27 cellular contexts compared by ENCODE assay signal in the genomic region with DNA sequence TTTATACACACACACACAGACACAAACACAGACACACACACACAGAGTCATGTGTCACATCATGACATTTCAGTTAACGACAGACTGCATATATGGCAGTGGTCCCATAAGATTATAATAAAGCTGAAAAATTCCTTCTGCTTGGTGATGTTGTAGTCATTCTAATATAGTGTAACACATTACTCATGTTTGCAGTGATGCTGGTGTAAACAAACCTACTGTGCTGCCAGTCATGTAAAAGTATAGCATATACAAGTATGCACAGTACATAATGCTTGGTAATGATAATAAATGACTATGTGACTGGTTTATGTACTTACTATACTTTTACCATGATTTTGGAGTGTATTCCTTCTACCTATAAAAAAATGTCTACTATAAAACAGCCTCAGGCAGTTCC.
"Had no signal": no experiment of that assay in that cellular context is flagged by ENCODE, and none has a peak within 500 bp of the region (broad histone marks: within the 10 kb centered on the region; RNA-seq: fewer than 3 reads in every experiment).

No MANE protein-coding gene starts in this region.

- H3K36me3 ChIP-seq: left lung, prostate gland, spleen, vagina had no signal

- H3K27ac Mint-ChIP-seq: activated CD4-positive, alpha-beta memory T cell treated with anti-CD3 and anti-CD28 coated beads, Interleukin-2, amount 10 ng/mL, durations not matched to agents 7 days and 5 days; activated CD4-positive, alpha-beta T cell treated with anti-CD3 and anti-CD28 coated beads, Interleukin-2, amount 10 ng/mL, durations not matched to agents 24 days and 14 days; activated naive CD4-positive, alpha-beta T cell treated with anti-CD3 and anti-CD28 coated beads for 36 hours; activated naive CD8-positive, alpha-beta T cell treated with anti-CD3 and anti-CD28 coated beads, Interleukin-2, amount 10 ng/mL, durations not matched to agents 7 days and 5 days; activated T-cell treated with anti-CD3 and anti-CD28 coated beads, Interleukin-2, amount 50 U/mL, for 72 hours; brain; immature natural killer cell; mesothelial cell of epicardium; naive thymus-derived CD8-positive, alpha-beta T cell had no signal

- H3K27ac ChIP-seq: hepatocyte, left lung, prostate gland, spleen, testis, vagina had no signal

- H3K27me3 Mint-ChIP-seq: activated CD4-positive, alpha-beta memory T cell treated with anti-CD3 and anti-CD28 coated beads, Interleukin-2, amount 10 ng/mL, durations not matched to agents 7 days and 5 days; activated CD4-positive, alpha-beta T cell treated with anti-CD3 and anti-CD28 coated beads, Interleukin-2, amount 10 ng/mL, durations not matched to agents 24 days and 14 days; activated naive CD8-positive, alpha-beta T cell treated with anti-CD3 and anti-CD28 coated beads, Interleukin-2, amount 10 ng/mL, durations not matched to agents 7 days and 5 days; central memory CD8-positive, alpha-beta T cell; naive thymus-derived CD8-positive, alpha-beta T cell had no signal

- H3K4me3 Mint-ChIP-seq: activated CD4-positive, alpha-beta memory T cell treated with anti-CD3 and anti-CD28 coated beads, Interleukin-2, amount 10 ng/mL, durations not matched to agents 7 days and 5 days; activated CD4-positive, alpha-beta T cell treated with anti-CD3 and anti-CD28 coated beads, Interleukin-2, amount 10 ng/mL, durations not matched to agents 24 days and 14 days; activated naive CD4-positive, alpha-beta T cell treated with anti-CD3 and anti-CD28 coated beads for 36 hours; activated naive CD8-positive, alpha-beta T cell treated with anti-CD3 and anti-CD28 coated beads, Interleukin-2, amount 10 ng/mL, durations not matched to agents 7 days and 5 days; activated T-cell treated with anti-CD3 and anti-CD28 coated beads, Interleukin-2, amount 50 U/mL, for 72 hours; brain; central memory CD8-positive, alpha-beta T cell; immature natural killer cell; mesothelial cell of epicardium; naive thymus-derived CD8-positive, alpha-beta T cell had no signal

- DNase-seq: activated CD4-positive, alpha-beta memory T cell treated with anti-CD3 and anti-CD28 coated beads, Interleukin-2, amount 10 ng/mL, durations not matched to agents 7 days and 5 days; activated CD4-positive, alpha-beta T cell treated with anti-CD3 and anti-CD28 coated beads, Interleukin-2, amount 10 ng/mL, durations not matched to agents 24 days and 14 days; activated effector memory CD4-positive, alpha-beta T cell treated with Interleukin-2 at 50 U/mL for 16 hours; activated naive CD4-positive, alpha-beta T cell treated with anti-CD3 and anti-CD28 coated beads for 36 hours; activated naive CD8-positive, alpha-beta T cell treated with anti-CD3 and anti-CD28 coated beads, Interleukin-2, amount 10 ng/mL, durations not matched to agents 7 days and 5 days; activated T-cell treated with anti-CD3 and anti-CD28 coated beads, Interleukin-2, amount 50 U/mL, for 72 hours; amygdala; effector memory CD4-positive, alpha-beta T cell; glutamatergic neuron; immature natural killer cell; kidney glomerular epithelial cell; left lung; naive thymus-derived CD8-positive, alpha-beta T cell; spleen; stimulated activated CD4-positive, alpha-beta T cell treated with anti-CD3 and anti-CD28 coated beads, Interleukin-4, amount 100 ng/mL, for 1 hour; stimulated activated naive CD4-positive, alpha-beta T cell; testis; trophoblast cell had no signal

- ATAC-seq: activated CD4-positive, CD25-positive, alpha-beta regulatory T cell treated with anti-CD3 and anti-CD28 coated beads, Interleukin-2, amount 50 U/mL, for 24 hours; activated T-cell treated with anti-CD3 and anti-CD28 coated beads, Interleukin-2, amount 50 U/mL, for 72 hours; esophagus mucosa; left lung; naive thymus-derived CD8-positive, alpha-beta T cell had no signal

- H3K9me3 Mint-ChIP-seq: activated CD4-positive, alpha-beta memory T cell treated with anti-CD3 and anti-CD28 coated beads, Interleukin-2, amount 10 ng/mL, durations not matched to agents 7 days and 5 days; activated naive CD4-positive, alpha-beta T cell treated with anti-CD3 and anti-CD28 coated beads for 36 hours; activated naive CD8-positive, alpha-beta T cell treated with anti-CD3 and anti-CD28 coated beads, Interleukin-2, amount 10 ng/mL, durations not matched to agents 7 days and 5 days; activated T-cell treated with anti-CD3 and anti-CD28 coated beads, Interleukin-2, amount 50 U/mL, for 72 hours; central memory CD8-positive, alpha-beta T cell; immature natural killer cell; mesothelial cell of epicardium had no signal

- H3K27me3 ChIP-seq: hepatocyte, left lung, spleen, testis, vagina had no signal

- H3K9me3 ChIP-seq: left lung, prostate gland, spleen, testis, vagina had no signal

- H3K36me3 Mint-ChIP-seq: brain, mesothelial cell of epicardium had no signal

- H3K4me3 ChIP-seq: hepatocyte, left lung, lung, prostate gland, spleen, testis, vagina had no signal

- H3K4me1 ChIP-seq: left lung, prostate gland, testis had no signal
